17 cellular contexts compared by ENCODE assay signal in genomic region chr17:50518265-50519023, GRCh38. TPM values are rescaled to one million over a fixed set of nuclear protein-coding genes. Genes with fewer than 3 reads are reported as not detected.
DNase-seq lines count a peak whose midpoint lies in the region; ATAC-seq and TF ChIP-seq lines count a peak whose summit lies in the region.
"Had no signal": no experiment of that assay in that cellular context is flagged by ENCODE, and none has a peak within 500 bp of the region (broad histone marks: within the 10 kb centered on the region; RNA-seq: fewer than 3 reads in every experiment).

No MANE protein-coding gene starts in this region.

- no peak overlapping the region for H3K4me2 ChIP-seq in neuronal stem cell (ENCODE audit: insufficient read depth, low read length, poor library complexity, severe bottlenecking)

- no peak overlapping the region for H4K8ac ChIP-seq in neuronal stem cell (ENCODE audit: low read depth, low read length)

- no peaks in the 10 kb centered on the region for H3K9me3 Mint-ChIP-seq in activated CD4-positive, alpha-beta T cell treated with anti-CD3 and anti-CD28 coated beads, Interleukin-2, amount 10 ng/mL, durations not matched to agents 7 days and 5 days
- H3K9me3 Mint-ChIP-seq: activated CD8-positive, alpha-beta T cell treated with anti-CD3 and anti-CD28 coated beads for 36 hours; CD4-positive, CD25-positive, alpha-beta regulatory T cell had no signal

- H3K4ac ChIP-seq in neuronal stem cell (ENCODE audit: low read length) = no peak overlapping the region

- DNase-seq in cardiac muscle cell (ENCODE audit: low read depth in 1 of 2, low spot score in 1 of 2) = peak in 1 of 2 donors; percentile 25
- no peak for DNase-seq in right atrium auricular region (ENCODE audit: low spot score)
- peak; percentile 85 for DNase-seq in cerebellum (ENCODE audit: low spot score)
- no peak for DNase-seq in neuronal stem cell (ENCODE audit: low spot score)
- no peak for DNase-seq in activated effector memory CD4-positive, alpha-beta T cell treated with Interleukin-2 at 50 U/mL for 16 hours
- DNase-seq in activated CD4-positive, alpha-beta T cell treated with anti-CD3 and anti-CD28 coated beads, Interleukin-2, amount 10 ng/mL, durations not matched to agents 7 days and 5 days = no peak
- DNase-seq: activated CD8-positive, alpha-beta T cell treated with anti-CD3 and anti-CD28 coated beads for 36 hours; CD4-positive, CD25-positive, alpha-beta regulatory T cell; hypothalamus; NCI-H1694 treated with DMSO at 0.1 percent for 48 hours; NCI-H526 treated with DMSO at 0.1 percent for 48 hours; stimulated activated CD4-positive, alpha-beta T cell treated with anti-CD3 and anti-CD28 coated beads, Interleukin-2, amount 100 ng/mL, for 48 hours had no signal

- no peak overlapping the region for H3K27ac Mint-ChIP-seq in activated CD4-positive, alpha-beta T cell treated with anti-CD3 and anti-CD28 coated beads, Interleukin-2, amount 10 ng/mL, durations not matched to agents 7 days and 5 days
- H3K27ac Mint-ChIP-seq: activated CD8-positive, alpha-beta T cell treated with anti-CD3 and anti-CD28 coated beads for 36 hours; CD4-positive, CD25-positive, alpha-beta regulatory T cell had no signal

- no peak for TF ChIP-seq CTCF in cardiac muscle cell (IDR thresholded peaks at IDR 0.05; ENCODE audit: low read depth, low read length)
- TF ChIP-seq CTCF in right atrium auricular region (IDR thresholded peaks at IDR 0.05) = no peak

- H3K4me1 Mint-ChIP-seq in activated CD4-positive, alpha-beta T cell treated with anti-CD3 and anti-CD28 coated beads, Interleukin-2, amount 10 ng/mL, durations not matched to agents 7 days and 5 days = peaks cover 12% of the 10 kb centered on the region

- no peak overlapping the region for H2BK5ac ChIP-seq in neuronal stem cell (ENCODE audit: low read length)

- no peak overlapping the region for H4K91ac ChIP-seq in neuronal stem cell (ENCODE audit: low read depth, low read length, poor library complexity)

- no peak overlapping the region for H2BK120ac ChIP-seq in neuronal stem cell (ENCODE audit: low read depth, low read length)

- no CpG with 5 or more reads among the region's 13 CpGs for WGBS in neuronal stem cell (ENCODE audit: extremely low coverage in 2 of 2, insufficient read length in 2 of 2, insufficient replicate concordance in 1 of 2), 2 donors

- no peak overlapping the region for H2BK12ac ChIP-seq in neuronal stem cell (ENCODE audit: low read length)

- CTCF ChIA-PET in activated CD4-positive, alpha-beta T cell treated with anti-CD3 and anti-CD28 coated beads, Interleukin-2, amount 10 ng/mL, durations not matched to agents 7 days and 5 days (lab: Charles Lee) = interaction anchor here (1.5 kb wide), 1 partner anchor 9 kb away, joined by 4 read pairs; no protein-coding TSS in a partner anchor

- no peak overlapping the region for H3K4me3 ChIP-seq in cardiac muscle cell
- H3K4me3 ChIP-seq in right atrium auricular region = no peak overlapping the region
- H3K4me3 ChIP-seq in neuronal stem cell (ENCODE audit: low read length in 2 of 2) = no peak overlapping the region
- H3K4me3 ChIP-seq: left lung had no signal

- peak overlapping the region; percentile 3 for H3K18ac ChIP-seq in neuronal stem cell (ENCODE audit: low read length)

- no peaks in the 10 kb centered on the region for H3K27me3 ChIP-seq in cardiac muscle cell
- no peaks in the 10 kb centered on the region for H3K27me3 ChIP-seq in right atrium auricular region
- H3K27me3 ChIP-seq in neuronal stem cell (ENCODE audit: control insufficient read depth in 3 of 3, insufficient read depth in 3 of 3, low read depth in 1 of 3, low read length in 3 of 3) = peaks cover 0 to 37% (median 0%) of the 10 kb centered on the region in 3 experiments
- H3K27me3 ChIP-seq: left lung had no signal

- peak overlapping the region; percentile 50 for H3K27ac ChIP-seq in cardiac muscle cell
- no peak overlapping the region for H3K27ac ChIP-seq in right atrium auricular region
- no peak overlapping the region for H3K27ac ChIP-seq in neuronal stem cell (replicated peaks; ENCODE audit: low read length)
- H3K27ac ChIP-seq: left lung had no signal

- no peaks in the 10 kb centered on the region for H3K36me3 Mint-ChIP-seq in activated CD4-positive, alpha-beta T cell treated with anti-CD3 and anti-CD28 coated beads, Interleukin-2, amount 10 ng/mL, durations not matched to agents 7 days and 5 days (ENCODE audit: low read depth)
- H3K36me3 Mint-ChIP-seq: CD4-positive, CD25-positive, alpha-beta regulatory T cell had no signal

- peaks cover 11% of the 10 kb centered on the region for H3K4me1 ChIP-seq in cardiac muscle cell (ENCODE audit: low read depth)
- peaks cover 0 to 14% of the 10 kb centered on the region in 2 donors for H3K4me1 ChIP-seq in right atrium auricular region
- peaks cover 11 to 13% of the 10 kb centered on the region in 2 donors for H3K4me1 ChIP-seq in neuronal stem cell (ENCODE audit: control insufficient read depth in 2 of 2, insufficient read depth in 1 of 2, low read depth in 1 of 2, low read length in 2 of 2)
- H3K4me1 ChIP-seq: left lung had no signal

- H3K36me3 ChIP-seq in cardiac muscle cell (no peaks in the 10 kb centered on the region), right atrium auricular region (no peaks in the 10 kb centered on the region), neuronal stem cell (replicated peaks in 1 of 2; ENCODE audit: control insufficient read depth in 2 of 2, insufficient read depth in 2 of 2, low read length in 2 of 2) (no peaks in the 10 kb centered on the region)
- H3K36me3 ChIP-seq: left lung had no signal

- H2AFZ ChIP-seq in neuronal stem cell (ENCODE audit: low read length) = peak overlapping the region; percentile 75

- H2AK5ac ChIP-seq in neuronal stem cell (ENCODE audit: low read depth, low read length) = no peak overlapping the region

- H3K14ac ChIP-seq in neuronal stem cell (ENCODE audit: low read length) = no peak overlapping the region

- H3K79me1 ChIP-seq in neuronal stem cell (ENCODE audit: low read depth, low read length) = no peaks in the 10 kb centered on the region

- no peaks in the 10 kb centered on the region for H3K9me3 ChIP-seq in cardiac muscle cell (ENCODE audit: low read depth)
- no peaks in the 10 kb centered on the region for H3K9me3 ChIP-seq in right atrium auricular region
- H3K9me3 ChIP-seq in neuronal stem cell (replicated peaks in 1 of 2; ENCODE audit: control insufficient read depth in 2 of 2, insufficient read depth in 1 of 2, low read depth in 1 of 2, low read length in 2 of 2) = no peaks in the 10 kb centered on the region
- H3K9me3 ChIP-seq: left lung had no signal

- H3K27me3 Mint-ChIP-seq in activated CD4-positive, alpha-beta T cell treated with anti-CD3 and anti-CD28 coated beads, Interleukin-2, amount 10 ng/mL, durations not matched to agents 7 days and 5 days = no peaks in the 10 kb centered on the region
- H3K27me3 Mint-ChIP-seq: activated CD8-positive, alpha-beta T cell treated with anti-CD3 and anti-CD28 coated beads for 36 hours; CD4-positive, CD25-positive, alpha-beta regulatory T cell had no signal

- no peak overlapping the region for H2BK15ac ChIP-seq in neuronal stem cell (ENCODE audit: low read length)

- no peak overlapping the region for H3K4me3 Mint-ChIP-seq in activated CD4-positive, alpha-beta T cell treated with anti-CD3 and anti-CD28 coated beads, Interleukin-2, amount 10 ng/mL, durations not matched to agents 7 days and 5 days
- H3K4me3 Mint-ChIP-seq: activated CD8-positive, alpha-beta T cell treated with anti-CD3 and anti-CD28 coated beads for 36 hours had no signal

- no peak overlapping the region for H3K23ac ChIP-seq in neuronal stem cell (ENCODE audit: low read depth, low read length, poor library complexity)

- ATAC-seq in HG02852 (IDR thresholded peaks at IDR 0.05; ENCODE audit: unreplicated experiment) (no peak), HG02870 (IDR thresholded peaks at IDR 0.05; ENCODE audit: unreplicated experiment) (no peak)
- ATAC-seq: activated CD8-positive, alpha-beta T cell treated with anti-CD3 and anti-CD28 coated beads for 36 hours; left lung had no signal

- H3K9ac ChIP-seq in neuronal stem cell (ENCODE audit: low read depth, low read length, poor library complexity) = no peak overlapping the region

- POLR2A ChIA-PET in activated CD4-positive, alpha-beta T cell treated with anti-CD3 and anti-CD28 coated beads, Interleukin-2, amount 10 ng/mL, durations not matched to agents 7 days and 5 days (lab: Charles Lee) = no interaction called here

RNA-seq across cellular contexts. Expression of gene MYCBPAP, which starts 10.2 kb away (rescaled TPM):
- total RNA-seq in cardiac muscle cell = 1.2 and 3.2 TPM in 2 replicates
- 1.2 and 2.5 TPM in 2 replicates for polyA plus RNA-seq in cardiac muscle cell
- total RNA-seq in right atrium auricular region = under 1 TPM; 0.16 to 0.19 TPM
- 0.91 TPM for total RNA-seq in cerebellum
- polyA plus RNA-seq in neuronal stem cell (2013, experiment 1 of 2) = 1.8 TPM
- 2.2 TPM for polyA plus RNA-seq in neuronal stem cell (2013, experiment 2 of 2)
- 1 to 10 TPM; 3.0 to 4.8 TPM for total RNA-seq in activated CD4-positive, alpha-beta T cell treated with anti-CD3 and anti-CD28 coated beads, Interleukin-2, amount 10 ng/mL, durations not matched to agents 7 days and 5 days

RNA-seq across cellular contexts. Expression of gene EPN3, which starts 14.1 kb away (rescaled TPM):
- total RNA-seq in cardiac muscle cell (2.0 and 3.1 TPM in 2 replicates), right atrium auricular region (10 to 100 TPM in 1 of 2 donors, 1 to 10 TPM in 1; 4.5 to 13.3 TPM), cerebellum (0.18 TPM)
- 1.9 and 3.5 TPM in 2 replicates for polyA plus RNA-seq in cardiac muscle cell
- 0.04 TPM for polyA plus RNA-seq in neuronal stem cell (2013, experiment 1 of 2)
- polyA plus RNA-seq in neuronal stem cell (2013, experiment 2 of 2) = 0.07 TPM
- total RNA-seq in activated CD4-positive, alpha-beta T cell treated with anti-CD3 and anti-CD28 coated beads, Interleukin-2, amount 10 ng/mL, durations not matched to agents 7 days and 5 days = not detected
- total RNA-seq: activated CD8-positive, alpha-beta T cell treated with anti-CD3 and anti-CD28 coated beads for 36 hours; CD4-positive, CD25-positive, alpha-beta regulatory T cell; Daoy; myocyte had no signal
- polyA plus RNA-seq: CD4-positive, CD25-positive, alpha-beta regulatory T cell had no signal

RNA-seq across cellular contexts. Expression of gene SPATA20, which starts 28.5 kb away (rescaled TPM):
- total RNA-seq in cardiac muscle cell (194 and 216 TPM in 2 replicates), right atrium auricular region (10 to 100 TPM; 42.8 to 59.3 TPM), cerebellum (15.6 TPM)
- 103 and 162 TPM in 2 replicates for polyA plus RNA-seq in cardiac muscle cell
- 17.6 TPM for polyA plus RNA-seq in neuronal stem cell (2013, experiment 1 of 2)
- 18.9 TPM for polyA plus RNA-seq in neuronal stem cell (2013, experiment 2 of 2)
- total RNA-seq in activated CD4-positive, alpha-beta T cell treated with anti-CD3 and anti-CD28 coated beads, Interleukin-2, amount 10 ng/mL, durations not matched to agents 7 days and 5 days = 1 to 10 TPM; 3.9 to 6.2 TPM

RNA-seq across cellular contexts. Expression of gene RSAD1, which starts 39.8 kb away (rescaled TPM):
- total RNA-seq in cardiac muscle cell (24.1 and 35.8 TPM in 2 replicates), right atrium auricular region (10 to 100 TPM; 19.1 to 19.3 TPM), cerebellum (19.0 TPM)
- 39.7 and 55.4 TPM in 2 replicates for polyA plus RNA-seq in cardiac muscle cell
- 8.9 TPM for polyA plus RNA-seq in neuronal stem cell (2013, experiment 1 of 2)
- 8.5 TPM for polyA plus RNA-seq in neuronal stem cell (2013, experiment 2 of 2)
- 10 to 100 TPM; 22.5 to 25.1 TPM for total RNA-seq in activated CD4-positive, alpha-beta T cell treated with anti-CD3 and anti-CD28 coated beads, Interleukin-2, amount 10 ng/mL, durations not matched to agents 7 days and 5 days

RNA-seq across cellular contexts. Expression of gene CACNA1G, which starts 42.1 kb away (rescaled TPM):
- total RNA-seq in cardiac muscle cell (29.7 and 46.1 TPM in 2 replicates), right atrium auricular region (1 to 10 TPM; 4.3 to 6.2 TPM), cerebellum (32.8 TPM)
- polyA plus RNA-seq in cardiac muscle cell = 19.0 and 22.8 TPM in 2 replicates
- polyA plus RNA-seq in neuronal stem cell (2013, experiment 1 of 2) = 3.0 TPM
- polyA plus RNA-seq in neuronal stem cell (2013, experiment 2 of 2) = 2.8 TPM
- not detected for total RNA-seq in activated CD4-positive, alpha-beta T cell treated with anti-CD3 and anti-CD28 coated beads, Interleukin-2, amount 10 ng/mL, durations not matched to agents 7 days and 5 days
- polyA plus RNA-seq: CD4-positive, CD25-positive, alpha-beta regulatory T cell had no signal
